ENCODE assay signal across 10 cellular contexts in the genomic region with DNA sequence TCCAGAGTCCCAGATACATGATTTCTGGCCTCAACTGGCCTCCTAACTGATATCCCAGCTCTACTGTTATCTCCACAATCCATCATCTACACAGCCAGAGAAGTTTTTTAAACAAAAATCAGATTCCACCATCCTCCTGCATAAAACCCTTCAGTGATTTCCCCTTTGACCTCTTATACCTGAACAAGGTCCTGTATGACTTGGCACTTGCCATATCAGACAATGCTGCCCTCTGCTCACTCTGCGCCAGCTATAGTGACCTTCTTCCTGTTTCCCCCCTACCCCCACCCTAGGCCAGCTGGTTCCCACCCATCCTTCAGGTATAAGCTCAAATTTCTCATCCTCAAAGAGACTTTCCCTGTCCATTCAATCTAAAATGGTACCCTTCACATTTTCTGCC.
"Had no signal": no experiment of that assay in that cellular context is flagged by ENCODE, and none has a peak within 500 bp of the region (broad histone marks: within the 10 kb centered on the region; RNA-seq: fewer than 3 reads in every experiment).

No MANE protein-coding gene starts in this region.

- H3K4me3 Mint-ChIP-seq: HFFc6 had no signal

- H3K9me3 ChIP-seq: HAP-1 had no signal

- H3K9ac ChIP-seq: GM23248 had no signal

- H3K4me3 ChIP-seq: GM23248, HAP-1, K562 had no signal

- H3K36me3 ChIP-seq: HAP-1 had no signal

- H3K4me1 ChIP-seq: HAP-1 had no signal

- H3K27ac Mint-ChIP-seq: HFFc6 had no signal

- H3K27ac ChIP-seq: GM23248, HL-60 had no signal

- FAIRE-seq: K562 had no signal

- H2AFZ ChIP-seq: GM23248 had no signal

- DNase-seq: GM23248, GOT3, H7, HFFc6, IMR-90, KG1 had no signal

- ATAC-seq: HCT116, K562 had no signal
